1 cellular context compared by ENCODE assay signal in genomic region chr10:35336084-35336831, GRCh38.
TF ChIP-seq lines count a peak whose summit lies in the region.

Gene CCNY (plus strand): TSS chr10:35336509. CDS start chr10:35337054, 545 bp downstream.

TF ChIP-seq in GM12878, 131 proteins besides CTCF, POLR2A, EP300 and RAD21 (continued from another document and continues in another):
- TF ChIP-seq CHD2 (IDR thresholded peaks at IDR 0.05; ENCODE audit: borderline replicate concordance, low read depth, low read length) (no peak), NR2C1 (IDR thresholded peaks at IDR 0.05) (peak; percentile 95), PAX8 (IDR thresholded peaks at IDR 0.05) (no peak), IKZF1 (conservative IDR thresholded peaks at IDR 0.05) (peak; percentile 73), EZH2 (IDR thresholded peaks at IDR 0.05; ENCODE audit: borderline replicate concordance, control insufficient read depth, low read depth, low read length) (no peak), BRCA1 (IDR thresholded peaks at IDR 0.05; ENCODE audit: low read depth, low read length) (no peak), DPF2 (IDR thresholded peaks at IDR 0.05) (0 out of 2 replicates have a peak, but pooled peaks have one; percentile 44), SMC3 (IDR thresholded peaks at IDR 0.05; ENCODE audit: borderline replicate concordance, low read length) (no peak), RFX5 (IDR thresholded peaks at IDR 0.05; ENCODE audit: low read depth, low read length) (no peak), RUNX3 (IDR thresholded peaks at IDR 0.05; ENCODE audit: low read length) (peak; percentile 14; the same call in 1 of the 2 replicates), LARP7 (IDR thresholded peaks at IDR 0.05) (peak; percentile 56; the same call in 1 of the 2 replicates), NKRF (conservative IDR thresholded peaks at IDR 0.05) (peak; percentile 8; the same call in 1 of the 2 replicates), CREB1 (IDR thresholded peaks at IDR 0.05; ENCODE audit: low read depth) (no peak), NFYA (IDR thresholded peaks at IDR 0.05; ENCODE audit: borderline replicate concordance, low read depth, low read length) (no peak), KLF5 (IDR thresholded peaks at IDR 0.05; ENCODE audit: partially characterized antibody) (peak; percentile 31), RAD51 (IDR thresholded peaks at IDR 0.05) (no peak), CREM (IDR thresholded peaks at IDR 0.05; ENCODE audit: low read depth) (no peak), BHLHE40 (IDR thresholded peaks at IDR 0.05; ENCODE audit: borderline replicate concordance in 1 of 2, low read depth in 2 of 2, low read length in 1 of 2) (peak in 1 of 2 experiments; percentile 79; a peak in 2 of 4 replicates), MAX (IDR thresholded peaks at IDR 0.05; ENCODE audit: low read depth, low read length) (no peak), TCF7 (IDR thresholded peaks at IDR 0.05; ENCODE audit: borderline replicate concordance) (no peak), MTA3 (IDR thresholded peaks at IDR 0.05; ENCODE audit: borderline replicate concordance, low read length) (no peak), ZBTB33 (IDR thresholded peaks at IDR 0.05) (no peak), ZBED1 (IDR thresholded peaks at IDR 0.05; ENCODE audit: borderline replicate concordance) (no peak), BCLAF1 (IDR thresholded peaks at IDR 0.05) (no peak), TCF3 (IDR thresholded peaks at IDR 0.05; ENCODE audit: borderline replicate concordance, insufficient read depth, low read depth, low read length) (no peak), ZNF217 (IDR thresholded peaks at IDR 0.05) (no peak), CEBPZ (IDR thresholded peaks at IDR 0.05; ENCODE audit: low read depth, low read length) (no peak), SMAD5 (IDR thresholded peaks at IDR 0.05; ENCODE audit: low read depth) (no peak), GATAD2B (conservative IDR thresholded peaks at IDR 0.05; ENCODE audit: low read depth) (peak; percentile 56; the same call in 1 of the 2 replicates), EGR1 (IDR thresholded peaks at IDR 0.05; ENCODE audit: borderline replicate concordance in 1 of 2, low read depth in 2 of 2, low read length in 2 of 2) (peak in 1 of 2 experiments; percentile 75; a peak in 1 of 3 replicates), MYC (IDR thresholded peaks at IDR 0.05; ENCODE audit: insufficient read depth, insufficient read length, insufficient replicate concordance, low read length, severe bottlenecking) (no peak), PRDM15 (CRISPR knock-in tag; IDR thresholded peaks at IDR 0.05) (no peak), KDM1A (IDR thresholded peaks at IDR 0.05; ENCODE audit: borderline replicate concordance) (no peak), RB1 (IDR thresholded peaks at IDR 0.05; ENCODE audit: borderline replicate concordance) (peak; percentile 41; the same call in 1 of the 2 replicates), JUNB (IDR thresholded peaks at IDR 0.05) (no peak), EED (IDR thresholded peaks at IDR 0.05; ENCODE audit: low read depth) (no peak), CBX5 (IDR thresholded peaks at IDR 0.05; ENCODE audit: low read depth) (no peak), IRF3 (IDR thresholded peaks at IDR 0.05) (no peak), NR2C2 (IDR thresholded peaks at IDR 0.05; ENCODE audit: borderline replicate concordance, control insufficient read depth, insufficient read length, low read depth) (no peak), SRF (IDR thresholded peaks at IDR 0.05; ENCODE audit: low read depth in 2 of 2, low read length in 2 of 2) (no peak), SREBF1 (IDR thresholded peaks at IDR 0.05; ENCODE audit: low read length) (no peak), POLR2AphosphoS5 (IDR thresholded peaks at IDR 0.05; ENCODE audit: low read length) (peak; percentile 57; the same call in 1 of the 2 replicates), SUZ12 (IDR thresholded peaks at IDR 0.05; ENCODE audit: unreplicated experiment) (no peak), STAT3 (IDR thresholded peaks at IDR 0.05; ENCODE audit: low read depth, low read length) (no peak), PAX5 (IDR thresholded peaks at IDR 0.05; ENCODE audit: borderline replicate concordance, low read depth, low read length) (no peak), BACH1 (IDR thresholded peaks at IDR 0.05; ENCODE audit: borderline replicate concordance) (peak; percentile 81), ZBTB11 (CRISPR knock-in tag; IDR thresholded peaks at IDR 0.05) (no peak), ESRRA (IDR thresholded peaks at IDR 0.05; ENCODE audit: low read length) (no peak), JUND (IDR thresholded peaks at IDR 0.05; ENCODE audit: low read depth, low read length) (no peak), NFXL1 (IDR thresholded peaks at IDR 0.05; ENCODE audit: borderline replicate concordance) (no peak)
